Comparison of ENCODE assay signal across 1 cellular context in genomic region chr20:63290677-63291472, GRCh38.
A peak's percentile ranks its signal among the peaks of the same experiment; 100 is the strongest.
TF ChIP-seq lines count a peak whose summit lies in the region.

No MANE protein-coding gene starts in this region.

TF ChIP-seq in HepG2, 621 proteins besides CTCF, POLR2A, EP300 and RAD21 (continues in another document):
- no peak for TF ChIP-seq PPARG (CRISPR knock-in tag; conservative IDR thresholded peaks at IDR 0.05)
- 0 out of 2 replicates have a peak, but pooled peaks have one; percentile 60 for TF ChIP-seq ZNF205 (CRISPR knock-in tag; IDR thresholded peaks at IDR 0.05)
- no peak; the same call in 1 of the 2 replicates for TF ChIP-seq ZSCAN21 (CRISPR knock-in tag; IDR thresholded peaks at IDR 0.05; ENCODE audit: borderline replicate concordance)
- peak; percentile 31; the same call in 1 of the 2 replicates for TF ChIP-seq HNF4A (CRISPR knock-in tag; IDR thresholded peaks at IDR 0.05)
- TF ChIP-seq ZBTB7B (CRISPR knock-in tag; IDR thresholded peaks at IDR 0.05), result 0 out of 2 replicates have a peak, but pooled peaks have one; percentile 44
- no peak for TF ChIP-seq HOXD1 (CRISPR knock-in tag; IDR thresholded peaks at IDR 0.05)
- 0 out of 2 replicates have a peak, but pooled peaks have one; percentile 86 for TF ChIP-seq THAP7 (CRISPR knock-in tag; IDR thresholded peaks at IDR 0.05)
- no peak for TF ChIP-seq ZNF326 (CRISPR knock-in tag; IDR thresholded peaks at IDR 0.05; ENCODE audit: borderline replicate concordance)
- TF ChIP-seq SNAPC4 (CRISPR knock-in tag; IDR thresholded peaks at IDR 0.05), result 0 out of 2 replicates have a peak, but pooled peaks have one; percentile 38
- no peak for TF ChIP-seq STAT5B (CRISPR knock-in tag; IDR thresholded peaks at IDR 0.05)
- TF ChIP-seq HOXA9 (CRISPR knock-in tag; IDR thresholded peaks at IDR 0.05; ENCODE audit: borderline replicate concordance), result no peak
- TF ChIP-seq ZNF18 (CRISPR knock-in tag; IDR thresholded peaks at IDR 0.05; ENCODE audit: insufficient replicate concordance), result no peak
- TF ChIP-seq ZNF224 (CRISPR knock-in tag; IDR thresholded peaks at IDR 0.05), result no peak
- peak; percentile 55; the same call in 1 of the 2 replicates for TF ChIP-seq NFE2L1 (CRISPR knock-in tag; IDR thresholded peaks at IDR 0.05; ENCODE audit: borderline replicate concordance)
- TF ChIP-seq ZNF574 (CRISPR knock-in tag; IDR thresholded peaks at IDR 0.05), result no peak
- TF ChIP-seq ZNF451 (CRISPR knock-in tag; IDR thresholded peaks at IDR 0.05), result no peak
- TF ChIP-seq ZZZ3 (CRISPR knock-in tag; IDR thresholded peaks at IDR 0.05; ENCODE audit: borderline replicate concordance), result 0 out of 2 replicates have a peak, but pooled peaks have one; percentile 26
- peak; percentile 63; the same call in 1 of the 2 replicates for TF ChIP-seq RFXAP (CRISPR knock-in tag; IDR thresholded peaks at IDR 0.05; ENCODE audit: borderline replicate concordance)
- TF ChIP-seq HIC2 (CRISPR knock-in tag; IDR thresholded peaks at IDR 0.05; ENCODE audit: low read depth), result peak; percentile 82
- 0 out of 2 replicates have a peak, but pooled peaks have one; percentile 54 for TF ChIP-seq ZNF766 (CRISPR knock-in tag; IDR thresholded peaks at IDR 0.05; ENCODE audit: borderline replicate concordance)
- TF ChIP-seq SNAPC2 (CRISPR knock-in tag; IDR thresholded peaks at IDR 0.05), result no peak
- no peak for TF ChIP-seq ZNF761 (CRISPR knock-in tag; conservative IDR thresholded peaks at IDR 0.05)
- TF ChIP-seq SKIL (CRISPR knock-in tag; IDR thresholded peaks at IDR 0.05; ENCODE audit: borderline replicate concordance), result peak; percentile 52; the same call in 1 of the 2 replicates
- peak; percentile 89 for TF ChIP-seq ZBTB33 (CRISPR knock-in tag; IDR thresholded peaks at IDR 0.05)
- no peak for TF ChIP-seq AFF4 (CRISPR knock-in tag; IDR thresholded peaks at IDR 0.05)
- peak; percentile 77; the same call in 1 of the 2 replicates for TF ChIP-seq REL (CRISPR knock-in tag; conservative IDR thresholded peaks at IDR 0.05)
- no peak for TF ChIP-seq PLSCR1 (CRISPR knock-in tag; IDR thresholded peaks at IDR 0.05; ENCODE audit: borderline replicate concordance)
- TF ChIP-seq ZNF775 (CRISPR knock-in tag; IDR thresholded peaks at IDR 0.05; ENCODE audit: borderline replicate concordance), result no peak
